In the genomic region with DNA sequence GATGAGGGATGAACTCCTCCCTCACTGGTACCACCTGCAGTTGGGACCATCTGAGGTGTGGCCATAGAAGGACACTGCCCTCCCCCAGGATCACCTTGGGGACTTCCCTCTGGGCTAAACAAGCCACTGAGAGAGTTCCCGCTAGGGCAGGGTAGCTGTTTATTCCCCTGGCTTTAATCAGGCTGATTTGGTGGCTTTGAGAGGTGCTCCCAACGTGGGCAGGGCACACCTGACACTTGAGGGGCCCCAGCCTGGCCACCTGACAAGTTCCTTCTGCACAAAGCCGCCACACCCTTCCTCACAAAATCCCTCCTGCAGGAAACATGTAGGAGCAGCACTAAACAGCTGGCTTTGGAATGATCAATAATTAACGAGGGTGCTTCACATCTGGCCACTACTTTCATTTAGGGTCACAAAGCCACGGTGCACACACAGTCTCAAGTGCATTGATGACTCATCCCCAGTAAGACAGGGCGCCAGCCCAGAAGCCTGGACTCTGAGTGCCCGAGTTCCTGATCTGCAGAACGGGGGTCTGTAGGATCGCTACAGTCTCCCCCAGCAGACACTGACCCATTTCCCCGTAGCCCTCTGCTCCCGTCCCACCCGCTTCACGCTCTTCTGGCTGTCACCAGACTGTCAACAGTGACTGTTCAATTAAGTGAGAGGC, we compare ENCODE assay signal across 10 cellular contexts.
DNase-seq lines count a peak whose midpoint lies in the region; ATAC-seq and TF ChIP-seq lines count a peak whose summit lies in the region.
"Had no signal": no experiment of that assay in that cellular context is flagged by ENCODE, and none has a peak within 500 bp of the region (broad histone marks: within the 10 kb centered on the region; RNA-seq: fewer than 3 reads in every experiment).

No MANE protein-coding gene starts in this region.

- H3K4me1 ChIP-seq in mucosa of descending colon (ENCODE audit: low read depth), result no peaks in the 10 kb centered on the region
- H3K4me1 ChIP-seq: parathyroid adenoma, SJCRH30 had no signal

- H3K36me3 ChIP-seq in mucosa of descending colon (ENCODE audit: low read depth), result no peaks in the 10 kb centered on the region
- H3K36me3 ChIP-seq: SJCRH30 had no signal

- no peak overlapping the region for H3K4me3 Mint-ChIP-seq in activated CD4-positive, alpha-beta memory T cell treated with anti-CD3 and anti-CD28 coated beads, Interleukin-2, amount 10 ng/mL, durations not matched to agents 7 days and 5 days

- DNase-seq in ACHN (peak; percentile 56), HCEC 1CT (peak; percentile 28), astrocyte of the hippocampus (ENCODE audit: low read depth, low spot score) (peak; percentile 57), mucosa of descending colon (peak in 1 of 3 donors; percentile 19), islet precursor cell (no peak)
- DNase-seq in activated CD4-positive, alpha-beta memory T cell treated with anti-CD3 and anti-CD28 coated beads, Interleukin-2, amount 10 ng/mL, durations not matched to agents 7 days and 5 days, result no peak

- TF ChIP-seq CTCF in mucosa of descending colon (IDR thresholded peaks at IDR 0.05), result no peak

- no peak overlapping the region for H3K27ac Mint-ChIP-seq in activated CD4-positive, alpha-beta memory T cell treated with anti-CD3 and anti-CD28 coated beads, Interleukin-2, amount 10 ng/mL, durations not matched to agents 7 days and 5 days

- intact Hi-C loops in mucosa of descending colon (cut with DNase I, micrococcal nuclease), result no loop called here

- POLR2A ChIA-PET in activated CD4-positive, alpha-beta memory T cell treated with anti-CD3 and anti-CD28 coated beads, Interleukin-2, amount 10 ng/mL, durations not matched to agents 7 days and 5 days (lab: Charles Lee), result no interaction called here

- CTCF ChIA-PET in activated CD4-positive, alpha-beta memory T cell treated with anti-CD3 and anti-CD28 coated beads, Interleukin-2, amount 10 ng/mL, durations not matched to agents 7 days and 5 days (lab: Charles Lee), result interaction anchor here (1.7 kb wide), 1 partner anchor 74 kb away, joined by 3 read pairs; no protein-coding TSS in a partner anchor

- H3K9me3 ChIP-seq in mucosa of descending colon, result no peaks in the 10 kb centered on the region
- H3K9me3 ChIP-seq: SJCRH30 had no signal

- H3K36me3 Mint-ChIP-seq in activated CD4-positive, alpha-beta memory T cell treated with anti-CD3 and anti-CD28 coated beads, Interleukin-2, amount 10 ng/mL, durations not matched to agents 7 days and 5 days (ENCODE audit: low read depth), result no peaks in the 10 kb centered on the region

- no peaks in the 10 kb centered on the region for H3K9me3 Mint-ChIP-seq in activated CD4-positive, alpha-beta memory T cell treated with anti-CD3 and anti-CD28 coated beads, Interleukin-2, amount 10 ng/mL, durations not matched to agents 7 days and 5 days

- H3K4me1 Mint-ChIP-seq in activated CD4-positive, alpha-beta memory T cell treated with anti-CD3 and anti-CD28 coated beads, Interleukin-2, amount 10 ng/mL, durations not matched to agents 7 days and 5 days, result peaks cover 51% of the 10 kb centered on the region

- no peak overlapping the region for H3K4me3 ChIP-seq in mucosa of descending colon
- H3K4me3 ChIP-seq: SJCRH30 had no signal

- peak; percentile 59 for ATAC-seq in mucosa of descending colon
- ATAC-seq in HG02588 (IDR thresholded peaks at IDR 0.05; ENCODE audit: unreplicated experiment), result no peak
- ATAC-seq in GM19023 (IDR thresholded peaks at IDR 0.05; ENCODE audit: unreplicated experiment), result no peak

- no peaks in the 10 kb centered on the region for H3K27me3 Mint-ChIP-seq in activated CD4-positive, alpha-beta memory T cell treated with anti-CD3 and anti-CD28 coated beads, Interleukin-2, amount 10 ng/mL, durations not matched to agents 7 days and 5 days

- in situ Hi-C loops in ACHN (cut with HindIII; ENCODE audit: low pct_ligation_motif_present, low pct_unique_long_range_greater_than_20kb, low sequenced_read_pairs), result loop anchor here (25.0 kb wide), 1 partner anchor 99 kb away; no protein-coding TSS in a partner anchor

Comparison
In these comparisons a context has a peak if more than half of its experiments do, and no peak if none do; other contexts are left out.
1. DNase-seq: peak in ACHN (single experiment), HCEC 1CT (single experiment) and astrocyte of the hippocampus (single experiment); none in activated CD4-positive, alpha-beta memory T cell treated with anti-CD3 and anti-CD28 coated beads, Interleukin-2, amount 10 ng/mL, durations not matched to agents 7 days and 5 days (single experiment) and islet precursor cell (single experiment).